Comparison of ENCODE assay signal across 8 cellular contexts in the genomic region with DNA sequence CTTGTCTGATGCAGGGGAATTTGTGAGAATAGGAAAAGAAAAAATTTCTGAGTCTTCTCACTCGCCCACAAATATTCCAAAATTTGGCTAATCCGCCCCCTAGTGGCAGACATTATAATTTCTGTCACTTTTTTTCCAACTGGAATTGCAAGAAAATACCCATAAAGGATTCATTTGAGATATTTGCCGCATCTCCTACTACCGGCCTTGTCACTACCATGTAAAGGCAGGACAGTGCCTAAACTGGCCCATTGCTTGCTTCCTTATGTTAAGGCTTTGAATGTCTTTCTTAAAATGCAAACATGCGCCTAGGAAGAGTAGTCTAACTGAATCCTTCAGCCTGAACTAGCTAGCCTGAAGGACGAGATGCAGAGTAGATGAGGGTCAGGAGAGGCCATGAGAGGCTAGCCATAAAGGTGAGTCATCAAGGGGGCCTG. TPM values are rescaled to one million over a fixed set of nuclear protein-coding genes. Genes with fewer than 3 reads are reported as not detected.
DNase-seq lines count a peak whose midpoint lies in the region; ATAC-seq, FAIRE-seq and TF ChIP-seq lines count a peak whose summit lies in the region.

No MANE protein-coding gene starts in this region.

- H3K9me3 ChIP-seq in Panc1 (ENCODE audit: control insufficient read depth, insufficient read depth, low read depth, low read length) (no peaks in the 10 kb centered on the region), MG63 (no peaks in the 10 kb centered on the region)

- no peak overlapping the region for H3K27ac Mint-ChIP-seq in Calu3 (ENCODE audit: unreplicated experiment)
- no peak overlapping the region for H3K27ac Mint-ChIP-seq in activated T-helper 1 cell treated with anti-CD3 and anti-CD28 coated beads, Interleukin-12 subunit alpha, Interleukin-12 subunit beta, Interleukin-2, Interleukin-4 antibody, amounts not matched to agents 30 ng/mL and 10 ng/mL and 1 ng/mL, durations not matched to agents 14 hours and 24 hours and 36 hours

- H3K27me3 ChIP-seq in Panc1 (ENCODE audit: control insufficient read depth, insufficient read depth, low read length) (peaks cover 33% of the 10 kb centered on the region), MG63 (0 out of 2 replicates have a peak, but pooled peaks cover 3% of the 10 kb centered on the region)

- no peaks in the 10 kb centered on the region for H3K4me1 Mint-ChIP-seq in Calu3 (ENCODE audit: low read depth, unreplicated experiment)
- peaks cover 22% of the 10 kb centered on the region for H3K4me1 Mint-ChIP-seq in activated T-helper 1 cell treated with anti-CD3 and anti-CD28 coated beads, Interleukin-12 subunit alpha, Interleukin-12 subunit beta, Interleukin-2, Interleukin-4 antibody, amounts not matched to agents 30 ng/mL and 10 ng/mL and 1 ng/mL, durations not matched to agents 14 hours and 24 hours and 36 hours (ENCODE audit: low read depth)

- in situ Hi-C loops in Panc1 (cut with HindIII; ENCODE audit: low pct_unique_long_range_greater_than_20kb, low sequenced_read_pairs), result no loop called here

- FAIRE-seq in GM19239 (lab: Jason Lieb, UNC), result peak; percentile 65

- no peak overlapping the region for H3K27ac ChIP-seq in Panc1 (ENCODE audit: low read length)

- BruUV-seq in Calu3 (replicated peaks; lab: Mats Ljungman, UMichigan), result no TSS peak
- BruUV-seq in Panc1 (replicated peaks; lab: Mats Ljungman, UMichigan), result no TSS peak

- peaks cover 6% of the 10 kb centered on the region; the same call in 1 of the 2 replicates for H3K4me1 ChIP-seq in Panc1 (ENCODE audit: control insufficient read depth, insufficient read depth, low read length)

- POLR2A ChIA-PET in Panc1 (lab: Charles Lee), result no interaction called here

- TF ChIP-seq CTCF in Calu3 (IDR thresholded peaks at IDR 0.05; ENCODE audit: unreplicated experiment) (peak; percentile 24), Panc1 (IDR thresholded peaks at IDR 0.05) (peak; percentile 90), cardiac fibroblast (IDR thresholded peaks at IDR 0.05; ENCODE audit: low read depth, low read length) (peak; percentile 53)

- no peaks in the 10 kb centered on the region for H3K36me3 Mint-ChIP-seq in Calu3 (ENCODE audit: insufficient read depth, unreplicated experiment)
- no peaks in the 10 kb centered on the region for H3K36me3 Mint-ChIP-seq in activated T-helper 1 cell treated with anti-CD3 and anti-CD28 coated beads, Interleukin-12 subunit alpha, Interleukin-12 subunit beta, Interleukin-2, Interleukin-4 antibody, amounts not matched to agents 30 ng/mL and 10 ng/mL and 1 ng/mL, durations not matched to agents 14 hours and 24 hours and 36 hours (ENCODE audit: low read depth)

- H3K4me3 ChIP-seq in Panc1 (ENCODE audit: low read depth in 2 of 2, low read length in 2 of 2), result 0 out of 4 replicates have a peak overlapping the region, but pooled peaks of 1 of the 2 experiments have one; percentile 6
- no peak overlapping the region for H3K4me3 ChIP-seq in cardiac fibroblast (replicated peaks in 1 of 2; ENCODE audit: low read depth in 2 of 2, low read length in 2 of 2)
- H3K4me3 ChIP-seq in MG63, result no peak overlapping the region

- H3K36me3 ChIP-seq in Panc1 (ENCODE audit: control insufficient read depth, insufficient read depth, low read length), result no peaks in the 10 kb centered on the region
- H3K36me3 ChIP-seq in MG63, result no peaks in the 10 kb centered on the region

- H3K27me3 Mint-ChIP-seq in Calu3 (ENCODE audit: unreplicated experiment), result peaks cover 49% of the 10 kb centered on the region
- H3K27me3 Mint-ChIP-seq in activated T-helper 1 cell treated with anti-CD3 and anti-CD28 coated beads, Interleukin-12 subunit alpha, Interleukin-12 subunit beta, Interleukin-2, Interleukin-4 antibody, amounts not matched to agents 30 ng/mL and 10 ng/mL and 1 ng/mL, durations not matched to agents 14 hours and 24 hours and 36 hours (ENCODE audit: insufficient read depth), result peaks cover 18% of the 10 kb centered on the region

- CTCF ChIA-PET in Calu3 (lab: Charles Lee), result interaction anchor here (1.0 kb wide), 1 partner anchor 40 kb away, joined by 3 read pairs; no protein-coding TSS in a partner anchor
- CTCF ChIA-PET in Panc1 (lab: Charles Lee), result interaction anchor here (0.6 to 1.0 kb wide), 2 partner anchors 354 to 418 kb away, joined by 4 to 5 read pairs; no protein-coding TSS in a partner anchor

- no peaks in the 10 kb centered on the region for H3K9me3 Mint-ChIP-seq in Calu3 (ENCODE audit: low read depth, unreplicated experiment)
- no peaks in the 10 kb centered on the region for H3K9me3 Mint-ChIP-seq in activated T-helper 1 cell treated with anti-CD3 and anti-CD28 coated beads, Interleukin-12 subunit alpha, Interleukin-12 subunit beta, Interleukin-2, Interleukin-4 antibody, amounts not matched to agents 30 ng/mL and 10 ng/mL and 1 ng/mL, durations not matched to agents 14 hours and 24 hours and 36 hours

- DNase-seq in Calu3 (peak; percentile 52), GM19239 (ENCODE audit: insufficient read length, low spot score) (no peak), Panc1 (ENCODE audit: low read depth, low spot score) (no peak), cardiac fibroblast (ENCODE audit: low read depth in 2 of 2) (peak; percentile 63 to 71), medulla oblongata (ENCODE audit: extremely low spot score) (peak; percentile 58), MG63 (no peak)
- DNase-seq in activated T-helper 1 cell treated with anti-CD3 and anti-CD28 coated beads, Interleukin-12 subunit alpha, Interleukin-12 subunit beta, Interleukin-2, Interleukin-4 antibody, amounts not matched to agents 30 ng/mL and 10 ng/mL and 1 ng/mL, durations not matched to agents 14 hours and 24 hours and 36 hours (ENCODE audit: low spot score), result no peak

- intact Hi-C loops in Calu3 (cut with micrococcal nuclease; ENCODE audit: unreplicated experiment), result loop anchor here (1.0 to 5.0 kb wide), 2 partner anchors 418 to 710 kb away; no protein-coding TSS in a partner anchor
- intact Hi-C loops in Panc1 (cut with micrococcal nuclease; ENCODE audit: unreplicated experiment), result loop anchor here (5.0 kb wide), 2 partner anchors 110 to 185 kb away; a partner anchor contains a TSS
- intact Hi-C loops in activated T-helper 1 cell treated with anti-CD3 and anti-CD28 coated beads, Interleukin-12 subunit alpha, Interleukin-12 subunit beta, Interleukin-2, Interleukin-4 antibody, amounts not matched to agents 30 ng/mL and 10 ng/mL and 1 ng/mL, durations not matched to agents 14 hours and 24 hours and 36 hours (cut with micrococcal nuclease), result loop anchor here (1.0 to 2.0 kb wide), 2 partner anchors 109 to 418 kb away; a partner anchor contains a TSS

- ATAC-seq in Panc1 (peak; percentile 67), GM18520 (IDR thresholded peaks at IDR 0.05; ENCODE audit: unreplicated experiment) (no peak)

- no peak overlapping the region for H3K4me3 Mint-ChIP-seq in Calu3 (ENCODE audit: low read depth, unreplicated experiment)
- no peak overlapping the region for H3K4me3 Mint-ChIP-seq in activated T-helper 1 cell treated with anti-CD3 and anti-CD28 coated beads, Interleukin-12 subunit alpha, Interleukin-12 subunit beta, Interleukin-2, Interleukin-4 antibody, amounts not matched to agents 30 ng/mL and 10 ng/mL and 1 ng/mL, durations not matched to agents 14 hours and 24 hours and 36 hours

RNA-seq across cellular contexts. Expression of a gene that starts 9.3 kb away (rescaled TPM):
- 16.8 and 18.2 TPM in 2 replicates for total RNA-seq in Calu3 (2022)
- total RNA-seq in Panc1 (2021; ENCODE audit: unreplicated experiment), result 20.5 TPM
- polyA plus RNA-seq in Panc1 (2012; ENCODE audit: insufficient read length), result 5.1 TPM
- 29.4 and 29.7 TPM in 2 replicates for total RNA-seq in activated T-helper 1 cell treated with anti-CD3 and anti-CD28 coated beads, Interleukin-12 subunit alpha, Interleukin-12 subunit beta, Interleukin-2, Interleukin-4 antibody, amounts not matched to agents 30 ng/mL and 10 ng/mL and 1 ng/mL, durations not matched to agents 14 hours and 24 hours and 36 hours
- total RNA-seq in MG63 (2014; rRNA removed; shearing (Covaris generic); ENCODE audit: low replicate concordance), result 4.4 and 5.1 TPM in 2 replicates

Comparison
In these comparisons a context has a peak if more than half of its experiments do, and no peak if none do; other contexts are left out.
1. DNase-seq: peak in Calu3 (single experiment), cardiac fibroblast (2 of 2) and medulla oblongata (single experiment); none in GM19239 (single experiment), Panc1 (single experiment), activated T-helper 1 cell treated with anti-CD3 and anti-CD28 coated beads, Interleukin-12 subunit alpha, Interleukin-12 subunit beta, Interleukin-2, Interleukin-4 antibody, amounts not matched to agents 30 ng/mL and 10 ng/mL and 1 ng/mL, durations not matched to agents 14 hours and 24 hours and 36 hours (single experiment) and MG63 (single experiment).
2. CTCF ChIP-seq: peak in every context shown above with its lines; median percentile 90 in Panc1; 53 in cardiac fibroblast; 24 in Calu3.